Comparison of ENCODE assay signal across 14 cellular contexts in the genomic region with DNA sequence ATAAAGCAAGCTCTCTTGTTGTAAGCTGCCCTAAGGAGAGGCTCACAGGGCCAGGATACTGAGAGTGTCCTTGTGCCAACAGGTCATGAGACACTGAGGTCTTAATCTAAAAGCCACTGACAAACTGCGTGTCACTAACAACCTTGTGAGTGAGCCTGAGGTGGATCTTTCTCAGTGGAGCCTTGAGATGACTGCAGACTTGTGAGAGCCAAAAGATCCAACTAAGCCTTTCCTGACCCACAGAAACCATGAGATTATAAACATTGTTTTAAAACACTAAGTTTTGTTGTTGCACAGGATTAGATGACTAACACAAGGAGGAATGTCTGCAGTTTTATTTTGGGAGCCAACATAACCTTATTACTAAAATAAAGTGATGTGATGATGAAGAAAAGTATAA.
A peak's percentile ranks its signal among the peaks of the same experiment; 100 is the strongest.
DNase-seq lines count a peak whose midpoint lies in the region; ATAC-seq and TF ChIP-seq lines count a peak whose summit lies in the region.
"Had no signal": no experiment of that assay in that cellular context is flagged by ENCODE, and none has a peak within 500 bp of the region (broad histone marks: within the 10 kb centered on the region; RNA-seq: fewer than 3 reads in every experiment).

No MANE protein-coding gene starts in this region.

- BruUV-seq in mammary epithelial cell (replicated peaks; lab: Mats Ljungman, UMichigan): no TSS peak

- 100% methylated on average over 1 of the region's 1 CpG for WGBS in mammary epithelial cell (ENCODE audit: low coverage, missing lambda C conversion rate)
- WGBS in mesenchymal stem cell: 25% methylated on average over 1 of the region's 1 CpG

- no peak overlapping the region for H3K23ac ChIP-seq in mesenchymal stem cell (ENCODE audit: low read length in 2 of 2)

- H2BK5ac ChIP-seq in mesenchymal stem cell (ENCODE audit: low read depth, low read length, poor library complexity, severe bottlenecking): no peak overlapping the region

- ATAC-seq in HG03460 (IDR thresholded peaks at IDR 0.05; ENCODE audit: unreplicated experiment) (no peak), HG03432 (IDR thresholded peaks at IDR 0.05; ENCODE audit: unreplicated experiment) (no peak)
- ATAC-seq: HepG2 had no signal

- H3K18ac ChIP-seq in mesenchymal stem cell (ENCODE audit: low read depth in 1 of 2, low read length in 2 of 2): no peak overlapping the region

- H3K9me3 ChIP-seq in mammary epithelial cell (replicated peaks; ENCODE audit: insufficient read depth, low read length) (no peaks in the 10 kb centered on the region), mesenchymal stem cell (ENCODE audit: control insufficient read depth, low read length) (no peaks in the 10 kb centered on the region)
- H3K9me3 ChIP-seq: BLaER1 treated with 17β-estradiol and CSF1 and Interleukin-3, amounts not matched to agents 10 nM and 100 nM; vagina had no signal

- no peak overlapping the region for H2BK15ac ChIP-seq in mesenchymal stem cell (ENCODE audit: low read depth, poor library complexity, severe bottlenecking)

- H3K9ac ChIP-seq in mammary epithelial cell (ENCODE audit: insufficient read depth, low read length) (no peak overlapping the region), mesenchymal stem cell (ENCODE audit: low read length) (peak overlapping the region; percentile 67)
- H3K9ac ChIP-seq: BLaER1 treated with 17β-estradiol and CSF1 and Interleukin-3, amounts not matched to agents 10 nM and 100 nM had no signal

- H3K79me1 ChIP-seq in mesenchymal stem cell (replicated peaks; ENCODE audit: low read length, poor library complexity, severe bottlenecking): no peaks in the 10 kb centered on the region

- no peak overlapping the region for H2AK5ac ChIP-seq in mesenchymal stem cell (ENCODE audit: low read length, severe bottlenecking)

- no peak overlapping the region for H2BK120ac ChIP-seq in mesenchymal stem cell (ENCODE audit: low read depth, low read length)

- no peak overlapping the region for H3K4me2 ChIP-seq in mammary epithelial cell (ENCODE audit: insufficient read depth, low read depth, low read length)
- no peak overlapping the region for H3K4me2 ChIP-seq in mesenchymal stem cell (ENCODE audit: low read length, poor library complexity, severe bottlenecking)
- H3K4me2 ChIP-seq: BLaER1 treated with 17β-estradiol and CSF1 and Interleukin-3, amounts not matched to agents 10 nM and 100 nM had no signal

- H3K4me3 ChIP-seq in mammary epithelial cell (replicated peaks in 1 of 3; ENCODE audit: insufficient read depth in 1 of 3, low read depth in 2 of 3, low read length in 3 of 3) (no peak overlapping the region), mesenchymal stem cell (ENCODE audit: insufficient read depth in 1 of 2, low read depth in 1 of 2, low read length in 2 of 2) (no peak overlapping the region)
- H3K4me3 ChIP-seq: BLaER1 treated with 17β-estradiol and CSF1 and Interleukin-3, amounts not matched to agents 10 nM and 100 nM; cardiac muscle cell; vagina had no signal

- dilution Hi-C loops in mammary epithelial cell (cut with HindIII; ENCODE audit: low sequenced_read_pairs): no loop called here

- no peaks in the 10 kb centered on the region for H3K79me2 ChIP-seq in mammary epithelial cell (ENCODE audit: insufficient read depth, low read length)

- intact Hi-C loops in mammary epithelial cell (cut with micrococcal nuclease): no loop called here

- no peak overlapping the region for H2AFZ ChIP-seq in mammary epithelial cell (ENCODE audit: low read depth, low read length)
- H2AFZ ChIP-seq in mesenchymal stem cell (ENCODE audit: low read depth, low read length): no peak overlapping the region

- H3K4me1 ChIP-seq in mammary epithelial cell (ENCODE audit: insufficient read depth, low read length): no peaks in the 10 kb centered on the region
- H3K4me1 ChIP-seq in mesenchymal stem cell (ENCODE audit: control insufficient read depth, insufficient read depth, low read depth, low read length): no peaks in the 10 kb centered on the region
- H3K4me1 ChIP-seq: vagina had no signal

- H3K27ac ChIP-seq in mammary epithelial cell (ENCODE audit: insufficient read depth, low read depth, low read length) (no peak overlapping the region), mesenchymal stem cell (ENCODE audit: low read length, poor library complexity, severe bottlenecking) (no peak overlapping the region)
- H3K27ac ChIP-seq: BLaER1 treated with 17β-estradiol and CSF1 and Interleukin-3, amounts not matched to agents 10 nM and 100 nM; cardiac muscle cell; vagina had no signal

- peaks cover 2% of the 10 kb centered on the region for H3K27me3 ChIP-seq in mammary epithelial cell (ENCODE audit: insufficient read depth, low read length)
- H3K27me3 ChIP-seq in mesenchymal stem cell (ENCODE audit: control insufficient read depth in 1 of 2, insufficient read depth in 1 of 2, low read length in 2 of 2): no peaks in the 10 kb centered on the region
- H3K27me3 ChIP-seq: BLaER1 treated with 17β-estradiol and CSF1 and Interleukin-3, amounts not matched to agents 10 nM and 100 nM; cardiac muscle cell; vagina had no signal

- DNase-seq in AG08396 (ENCODE audit: low spot score): peak; percentile 14
- peak; percentile 74 for DNase-seq in M059J (ENCODE audit: low read depth)
- peak; percentile 61 for DNase-seq in mammary epithelial cell
- DNase-seq in mesenchymal stem cell: peak; percentile 86
- no peak for DNase-seq in LoVo (ENCODE audit: low spot score)
- DNase-seq in activated CD4-positive, alpha-beta T cell treated with anti-CD3 and anti-CD28 coated beads, Interleukin-2, amount 50 U/mL, for 1 hour: no peak
- DNase-seq: activated CD4-positive, CD25-positive, alpha-beta regulatory T cell treated with anti-CD3 and anti-CD28 coated beads, Interleukin-2, amount 50 U/mL, for 72 hours; NCI-H1694 treated with DMSO at 0.1 percent for 48 hours had no signal

- no peak overlapping the region for H4K91ac ChIP-seq in mesenchymal stem cell (ENCODE audit: low read length)

- peak overlapping the region; percentile 45 for H4K8ac ChIP-seq in mesenchymal stem cell (ENCODE audit: low read length)

- H2BK12ac ChIP-seq in mesenchymal stem cell (ENCODE audit: low read length in 2 of 2): no peak overlapping the region

- in situ Hi-C loops in mammary epithelial cell (cut with MboI; ENCODE audit: low sequenced_read_pairs in 2 of 2): no loop called here

- H3K36me3 ChIP-seq in mammary epithelial cell (ENCODE audit: insufficient read depth, low read length) (no peaks in the 10 kb centered on the region), mesenchymal stem cell (ENCODE audit: control insufficient read depth in 1 of 2, insufficient read depth in 2 of 2, low read depth in 1 of 2, low read length in 2 of 2) (no peaks in the 10 kb centered on the region)
- H3K36me3 ChIP-seq: BLaER1 treated with 17β-estradiol and CSF1 and Interleukin-3, amounts not matched to agents 10 nM and 100 nM; cardiac muscle cell; vagina had no signal

- CTCF ChIA-PET in mammary epithelial cell (lab: Charles Lee; ENCODE audit: low non-redundant PET): no interaction called here

- TF ChIP-seq CTCF in mammary epithelial cell (conservative IDR thresholded peaks at IDR 0.05 in 1 of 2, IDR thresholded peaks at IDR 0.05 in 1 of 2; ENCODE audit: extremely low read depth in 1 of 2, insufficient read depth in 1 of 2, low read depth in 1 of 2, low read length in 2 of 2): no peak

- no peak overlapping the region for H3K14ac ChIP-seq in mesenchymal stem cell (ENCODE audit: low read length in 2 of 2)

- H4K20me1 ChIP-seq in mammary epithelial cell (ENCODE audit: insufficient read depth, low read length): no peaks in the 10 kb centered on the region
- H4K20me1 ChIP-seq: BLaER1 treated with 17β-estradiol and CSF1 and Interleukin-3, amounts not matched to agents 10 nM and 100 nM had no signal

- H3K4ac ChIP-seq in mesenchymal stem cell (ENCODE audit: low read depth in 1 of 2, low read length in 2 of 2): no peak overlapping the region

Comparison
In these comparisons a context has a peak if more than half of its experiments do, and no peak if none do; other contexts are left out.
1. DNase-seq: peak in AG08396 (single experiment), M059J (single experiment), mammary epithelial cell (single experiment) and mesenchymal stem cell (single experiment); none in LoVo (single experiment) and activated CD4-positive, alpha-beta T cell treated with anti-CD3 and anti-CD28 coated beads, Interleukin-2, amount 50 U/mL, for 1 hour (single experiment).